ENCODE assay signal across 17 cellular contexts in genomic region chr12:39621670-39622069, GRCh38. TPM values are rescaled to one million over a fixed set of nuclear protein-coding genes. Genes with fewer than 3 reads are reported as not detected.
A peak's percentile ranks its signal among the peaks of the same experiment; 100 is the strongest.
DNase-seq lines count a peak whose midpoint lies in the region; ATAC-seq and TF ChIP-seq lines count a peak whose summit lies in the region.
"Had no signal": no experiment of that assay in that cellular context is flagged by ENCODE, and none has a peak within 500 bp of the region (broad histone marks: within the 10 kb centered on the region; RNA-seq: fewer than 3 reads in every experiment).

No MANE protein-coding gene starts in this region.

- H3K4me3 Mint-ChIP-seq in T-helper 1 cell treated with Interleukin-12 subunit alpha and Interleukin-12 subunit beta and Interleukin-4 antibody, amounts not matched to agents 30 μg/mL and 1 μg/mL, for 36 hours, result peak overlapping the region; percentile 76
- H3K4me3 Mint-ChIP-seq in T-helper 2 cell treated with Interferon-gamma antibody and Interleukin-4, amounts not matched to agents 5 μg/mL and 100 μg/mL, for 36 hours, result peak overlapping the region; percentile 70
- H3K4me3 Mint-ChIP-seq in naive thymus-derived CD8-positive, alpha-beta T cell, result peak overlapping the region in 6 of 10 donors; percentile 3 to 73 (median 42)

- no peaks in the 10 kb centered on the region for H3K27me3 Mint-ChIP-seq in T-helper 1 cell treated with Interleukin-12 subunit alpha and Interleukin-12 subunit beta and Interleukin-4 antibody, amounts not matched to agents 30 μg/mL and 1 μg/mL, for 36 hours (ENCODE audit: low read depth)
- no peaks in the 10 kb centered on the region for H3K27me3 Mint-ChIP-seq in T-helper 2 cell treated with Interferon-gamma antibody and Interleukin-4, amounts not matched to agents 5 μg/mL and 100 μg/mL, for 36 hours (ENCODE audit: low read depth)
- H3K27me3 Mint-ChIP-seq in naive thymus-derived CD8-positive, alpha-beta T cell, result no peaks in the 10 kb centered on the region

- no peak overlapping the region for H3K27ac ChIP-seq in DND-41 (ENCODE audit: low read length)
- H3K27ac ChIP-seq: 22Rv1, WERI-Rb-1 had no signal

- H3K27ac Mint-ChIP-seq in T-helper 1 cell treated with Interleukin-12 subunit alpha and Interleukin-12 subunit beta and Interleukin-4 antibody, amounts not matched to agents 30 μg/mL and 1 μg/mL, for 36 hours, result no peak overlapping the region
- H3K27ac Mint-ChIP-seq in T-helper 2 cell treated with Interferon-gamma antibody and Interleukin-4, amounts not matched to agents 5 μg/mL and 100 μg/mL, for 36 hours, result peak overlapping the region; percentile 94
- H3K27ac Mint-ChIP-seq in naive thymus-derived CD8-positive, alpha-beta T cell, result peak overlapping the region in 2 of 10 donors; percentile 94 to 95

- intact Hi-C loops in posterior cingulate gyrus (cut with DNase I), result no loop called here

- H3K36me3 ChIP-seq in DND-41 (ENCODE audit: insufficient read depth, low read length), result no peaks in the 10 kb centered on the region
- H3K36me3 ChIP-seq: WERI-Rb-1 had no signal

- POLR2A ChIA-PET in naive thymus-derived CD8-positive, alpha-beta T cell (lab: Charles Lee), result interaction anchor here (0.7 to 4.3 kb wide), 6 partner anchors 7 to 70 kb away, joined by 3 to 42 read pairs (median 4); no protein-coding TSS in a partner anchor

- ATAC-seq in DND-41 (ENCODE audit: insufficient read depth, low read depth), result no peak
- ATAC-seq in naive thymus-derived CD8-positive, alpha-beta T cell, result no peak
- ATAC-seq: mucosa of descending colon had no signal

- no peaks in the 10 kb centered on the region for H3K9me3 Mint-ChIP-seq in T-helper 1 cell treated with Interleukin-12 subunit alpha and Interleukin-12 subunit beta and Interleukin-4 antibody, amounts not matched to agents 30 μg/mL and 1 μg/mL, for 36 hours
- H3K9me3 Mint-ChIP-seq in T-helper 2 cell treated with Interferon-gamma antibody and Interleukin-4, amounts not matched to agents 5 μg/mL and 100 μg/mL, for 36 hours, result no peaks in the 10 kb centered on the region
- H3K9me3 Mint-ChIP-seq in naive thymus-derived CD8-positive, alpha-beta T cell, result no peaks in the 10 kb centered on the region

- TF ChIP-seq CTCF in DND-41 (IDR thresholded peaks at IDR 0.05; ENCODE audit: borderline replicate concordance, extremely low read depth, low read length, poor library complexity, severe bottlenecking), result no peak

- H3K4me1 Mint-ChIP-seq in T-helper 1 cell treated with Interleukin-12 subunit alpha and Interleukin-12 subunit beta and Interleukin-4 antibody, amounts not matched to agents 30 μg/mL and 1 μg/mL, for 36 hours (ENCODE audit: low read depth), result peaks cover 25% of the 10 kb centered on the region
- H3K4me1 Mint-ChIP-seq in T-helper 2 cell treated with Interferon-gamma antibody and Interleukin-4, amounts not matched to agents 5 μg/mL and 100 μg/mL, for 36 hours (ENCODE audit: low read depth), result peaks cover 32% of the 10 kb centered on the region
- H3K4me1 Mint-ChIP-seq in naive thymus-derived CD8-positive, alpha-beta T cell, result peaks cover 18 to 52% (median 43%) of the 10 kb centered on the region in 4 donors

- peaks cover 14% of the 10 kb centered on the region for H3K36me3 Mint-ChIP-seq in T-helper 1 cell treated with Interleukin-12 subunit alpha and Interleukin-12 subunit beta and Interleukin-4 antibody, amounts not matched to agents 30 μg/mL and 1 μg/mL, for 36 hours (ENCODE audit: low read depth)
- H3K36me3 Mint-ChIP-seq in T-helper 2 cell treated with Interferon-gamma antibody and Interleukin-4, amounts not matched to agents 5 μg/mL and 100 μg/mL, for 36 hours (ENCODE audit: low read depth), result peaks cover 16% of the 10 kb centered on the region
- peaks cover 0 to 4% (median 2%) of the 10 kb centered on the region in 3 donors for H3K36me3 Mint-ChIP-seq in naive thymus-derived CD8-positive, alpha-beta T cell

- H3K9ac ChIP-seq in DND-41 (ENCODE audit: low read depth, low read length), result no peak overlapping the region

- H3K4me3 ChIP-seq in DND-41 (ENCODE audit: low read depth in 1 of 2, low read length in 2 of 2), result no peak overlapping the region; a peak in 1 of 4 replicates
- H3K4me3 ChIP-seq: mucosa of descending colon, skin epidermis had no signal

- H3K4me1 ChIP-seq in DND-41 (ENCODE audit: insufficient read depth, low read length), result peaks cover 28% of the 10 kb centered on the region

- H3K27me3 ChIP-seq in DND-41 (ENCODE audit: insufficient read depth, low read length, poor library complexity), result no peaks in the 10 kb centered on the region

- no peak for DNase-seq in T-helper 1 cell
- no peak for DNase-seq in DND-41
- no peak for DNase-seq in T-helper 2 cell treated with Interferon-gamma antibody and Interleukin-4, amounts not matched to agents 5 μg/mL and 100 μg/mL, for 36 hours (ENCODE audit: low spot score)
- DNase-seq in naive thymus-derived CD8-positive, alpha-beta T cell, result no peak
- DNase-seq in CD1c-positive myeloid dendritic cell (ENCODE audit: extremely low spot score), result no peak
- no peak for DNase-seq in posterior cingulate gyrus
- no peak for DNase-seq in activated CD4-positive, CD25-positive, alpha-beta regulatory T cell (lab: John Stamatoyannopoulos, UW)
- DNase-seq: GOT3, NCI-H2171 treated with DMSO at 0.1 percent for 48 hours, NCI-H526 treated with DMSO at 0.1 percent for 48 hours, SIG-M5, WERI-Rb-1 had no signal

- H2AFZ ChIP-seq in DND-41 (ENCODE audit: low read depth, low read length), result no peak overlapping the region

- no peaks in the 10 kb centered on the region for H3K79me2 ChIP-seq in DND-41 (ENCODE audit: insufficient read depth, low read length)

- peak overlapping the region; percentile 90; the same call in 1 of the 2 replicates for H3K4me2 ChIP-seq in DND-41 (ENCODE audit: insufficient read depth, low read length)

- H3K9me3 ChIP-seq in DND-41 (ENCODE audit: insufficient read depth, low read length, severe bottlenecking), result no peaks in the 10 kb centered on the region
- H3K9me3 ChIP-seq: mucosa of descending colon had no signal

- no peaks in the 10 kb centered on the region for H4K20me1 ChIP-seq in DND-41 (ENCODE audit: insufficient read depth, low read length)

RNA-seq across cellular contexts. Expression of gene ABCD2, which starts 2.1 kb away (rescaled TPM):
- 10 to 100 TPM; 22.9 to 23.3 TPM for total RNA-seq in naive thymus-derived CD8-positive, alpha-beta T cell
- polyA plus RNA-seq in naive thymus-derived CD8-positive, alpha-beta T cell, result 10 to 100 TPM; 12.1 to 14.0 (median 12.7) TPM
- total RNA-seq: dermis microvascular lymphatic vessel endothelial cell had no signal
